Comparison of ENCODE assay signal across 8 cellular contexts in the genomic region with DNA sequence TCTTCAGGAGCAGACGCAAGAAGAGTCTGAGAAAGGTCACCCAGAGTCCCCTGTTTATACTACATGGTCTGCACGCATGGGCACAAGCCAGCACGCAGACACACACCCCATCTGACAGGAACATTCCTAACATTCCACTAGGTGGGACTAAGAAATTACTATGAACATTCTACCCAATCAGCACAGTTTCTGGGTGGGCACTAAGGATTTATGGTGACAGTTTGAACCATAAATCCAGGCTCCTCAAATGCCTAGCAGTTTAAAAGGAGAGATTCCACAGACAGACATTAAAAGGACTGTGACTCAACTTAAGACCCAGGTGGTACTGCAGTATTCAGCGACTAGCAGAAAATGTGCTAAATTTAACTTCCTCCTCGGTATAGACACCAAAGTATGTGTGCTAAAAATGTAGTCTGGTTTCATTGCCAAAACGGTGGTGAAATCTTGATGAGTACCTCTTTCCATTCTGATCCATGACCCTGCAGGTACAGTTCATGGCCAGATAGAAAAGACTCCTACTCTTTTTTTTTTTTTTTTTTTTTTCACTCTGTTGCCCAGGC. TPM values are rescaled to one million over a fixed set of nuclear protein-coding genes. Genes with fewer than 3 reads are reported as not detected.
DNase-seq lines count a peak whose midpoint lies in the region; ATAC-seq and TF ChIP-seq lines count a peak whose summit lies in the region.

No MANE protein-coding gene starts in this region.

- TF ChIP-seq CTCF in colonic mucosa (IDR thresholded peaks at IDR 0.05), result no peak

- H3K27me3 ChIP-seq in colonic mucosa, result no peaks in the 10 kb centered on the region
- no peaks in the 10 kb centered on the region for H3K27me3 ChIP-seq in muscle layer of duodenum (ENCODE audit: low read depth, low read length)

- no peak overlapping the region for H3K4me3 ChIP-seq in colonic mucosa
- H3K4me3 ChIP-seq in muscle layer of duodenum (ENCODE audit: low read depth in 1 of 2, low read length in 2 of 2), result no peak overlapping the region

- in situ Hi-C loops in Caki2 (cut with HindIII; ENCODE audit: low pct_unique_long_range_greater_than_20kb, low sequenced_read_pairs), result no loop called here

- ATAC-seq in GM18505 (IDR thresholded peaks at IDR 0.05; ENCODE audit: unreplicated experiment), result no peak

- H3K27ac ChIP-seq in colonic mucosa, result no peak overlapping the region
- H3K27ac ChIP-seq in muscle layer of duodenum (ENCODE audit: low read length), result peak overlapping the region; percentile 16

- DNase-seq in Caki2 (ENCODE audit: low read depth) (peak; percentile 98), LHCN-M2 (ENCODE audit: low read depth) (peak; percentile 96), colonic mucosa (peak; percentile 18), hypothalamus (lab: John Stamatoyannopoulos, UW) (no peak), NCI-H1105 (lab: John Stamatoyannopoulos, UW) (no peak)
- DNase-seq in stimulated activated CD4-positive, alpha-beta T cell treated with anti-CD3 and anti-CD28 coated beads, Interleukin-2, amount 100 ng/mL, for 48 hours, result no peak

- H3K36me3 ChIP-seq in colonic mucosa (no peaks in the 10 kb centered on the region), muscle layer of duodenum (ENCODE audit: control insufficient read depth in 1 of 2, insufficient read depth in 2 of 2, low read length in 2 of 2) (peaks cover 23 to 30% of the 10 kb centered on the region in 2 donors)

- H3K4me1 ChIP-seq in colonic mucosa, result no peaks in the 10 kb centered on the region
- peaks cover 0 to 14% of the 10 kb centered on the region in 2 donors for H3K4me1 ChIP-seq in muscle layer of duodenum (ENCODE audit: control insufficient read depth in 1 of 2, insufficient read depth in 2 of 2, low read length in 2 of 2)

- H3K9ac ChIP-seq in colonic mucosa (ENCODE audit: low read depth in 2 of 2, low read length in 2 of 2), result no peak overlapping the region

- intact Hi-C loops in colonic mucosa (cut with DNase I), result no loop called here

- H3K9me3 ChIP-seq in colonic mucosa, result no peaks in the 10 kb centered on the region
- no peaks in the 10 kb centered on the region for H3K9me3 ChIP-seq in muscle layer of duodenum (ENCODE audit: control insufficient read depth in 1 of 2, low read length in 2 of 2)

- no peak for TF ChIP-seq POLR2A in GM18505 (IDR thresholded peaks at IDR 0.05; ENCODE audit: borderline replicate concordance, extremely low read depth, insufficient read depth, insufficient read length)

RNA-seq across cellular contexts. Expression of a gene that starts 16.2 kb away (rescaled TPM):
- 7.5 and 19.8 TPM in 2 replicates for total RNA-seq in Caki2 (2014; rRNA removed; shearing (Covaris generic); ENCODE audit: low replicate concordance)
- total RNA-seq in LHCN-M2 (2014; rRNA removed), result 6.5 and 9.8 TPM in 2 replicates
- polyA plus RNA-seq in LHCN-M2 (2012), result 51.0 TPM
- 10 to 100 TPM; 14.5 to 32.4 TPM for total RNA-seq in colonic mucosa

RNA-seq across cellular contexts. Expression of a gene that starts 25.3 kb away (rescaled TPM):
- 286 and 398 TPM in 2 replicates for total RNA-seq in Caki2 (2014; rRNA removed; shearing (Covaris generic); ENCODE audit: low replicate concordance)
- 284 and 290 TPM in 2 replicates for total RNA-seq in LHCN-M2 (2014; rRNA removed)
- polyA plus RNA-seq in LHCN-M2 (2012), result 462 TPM
- total RNA-seq in colonic mucosa, result 100 to 1,000 TPM; 163 to 219 TPM

RNA-seq across cellular contexts. Expression of a gene that starts 29.8 kb away (rescaled TPM):
- not detected in 2 replicates for total RNA-seq in Caki2 (2014; rRNA removed; shearing (Covaris generic); ENCODE audit: low replicate concordance)
- total RNA-seq in LHCN-M2 (2014; rRNA removed), result not detected in 2 replicates
- polyA plus RNA-seq in LHCN-M2 (2012), result not detected
- not detected for total RNA-seq in colonic mucosa

Comparison
In these comparisons a context has a peak if more than half of its experiments do, and no peak if none do; other contexts are left out.
1. DNase-seq: peak in Caki2 (single experiment), LHCN-M2 (single experiment) and colonic mucosa (single experiment); none in hypothalamus (0 of 51), NCI-H1105 (single experiment) and stimulated activated CD4-positive, alpha-beta T cell treated with anti-CD3 and anti-CD28 coated beads, Interleukin-2, amount 100 ng/mL, for 48 hours (0 of 2).